In the genomic region with DNA sequence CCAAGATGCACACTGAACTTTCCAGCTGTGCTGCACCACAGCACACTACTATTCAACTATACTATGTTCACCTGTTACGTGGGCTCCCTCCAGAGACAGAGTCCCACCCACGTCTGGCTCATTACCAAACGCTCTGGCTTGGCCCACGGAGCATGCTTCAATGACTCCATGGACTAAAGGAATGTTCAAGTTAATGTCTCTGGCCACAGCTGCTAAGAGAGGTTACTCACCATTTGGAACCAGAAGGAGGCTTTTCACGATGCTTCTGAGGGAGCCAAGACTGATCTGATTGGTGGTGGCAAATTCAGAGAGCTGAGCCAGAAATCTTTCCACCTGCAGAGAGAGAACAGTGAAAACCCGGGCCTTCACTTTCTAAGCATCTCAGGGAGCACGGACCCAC, we compare ENCODE assay signal across 10 cellular contexts. TPM values are rescaled to one million over a fixed set of nuclear protein-coding genes. Genes with fewer than 3 reads are reported as not detected.
A peak's percentile ranks its signal among the peaks of the same experiment; 100 is the strongest.
DNase-seq lines count a peak whose midpoint lies in the region; ATAC-seq and TF ChIP-seq lines count a peak whose summit lies in the region.
"Had no signal": no experiment of that assay in that cellular context is flagged by ENCODE, and none has a peak within 500 bp of the region (broad histone marks: within the 10 kb centered on the region; RNA-seq: fewer than 3 reads in every experiment).

No MANE protein-coding gene starts in this region.

- H3K4me3 ChIP-seq in foreskin fibroblast (ENCODE audit: low read depth in 1 of 2, low read length in 2 of 2) (no peak overlapping the region), upper lobe of right lung (no peak overlapping the region)

- intact Hi-C loops in upper lobe of right lung (cut with DNase I): no loop called here

- H3K36me3 ChIP-seq in upper lobe of right lung: peaks cover 34% of the 10 kb centered on the region

- H3K27ac ChIP-seq in upper lobe of right lung: no peak overlapping the region

- DNase-seq in GM04503 (ENCODE audit: low read depth) (peak; percentile 78), SW480 (ENCODE audit: low spot score) (peak; percentile 54), foreskin fibroblast (peak; percentile 66 to 87), stromal cell of bone marrow (ENCODE audit: low read depth) (peak; percentile 83), upper lobe of right lung (no peak)
- no peak for DNase-seq in activated CD4-positive, alpha-beta T cell treated with anti-CD3 and anti-CD28 coated beads, Interleukin-2, amount 50 U/mL, for 48 hours
- DNase-seq in central memory CD4-positive, alpha-beta T cell: no peak
- DNase-seq: immature natural killer cell, NCI-H82 had no signal

- no peaks in the 10 kb centered on the region for H3K27me3 ChIP-seq in upper lobe of right lung

- TF ChIP-seq CTCF in foreskin fibroblast (IDR thresholded peaks at IDR 0.05; ENCODE audit: low read depth, low read length) (no peak), upper lobe of right lung (IDR thresholded peaks at IDR 0.05) (no peak)

- ATAC-seq in upper lobe of right lung: no peak

- no peaks in the 10 kb centered on the region for H3K9me3 ChIP-seq in upper lobe of right lung

- H3K4me1 ChIP-seq in upper lobe of right lung: peaks cover 11% of the 10 kb centered on the region

RNA-seq across cellular contexts. Expression of a gene that starts 15.6 kb away (rescaled TPM):
- total RNA-seq in upper lobe of right lung: 36.3 TPM

RNA-seq across cellular contexts. Expression of a gene that starts 34.5 kb away (rescaled TPM):
- 0.84 TPM for total RNA-seq in upper lobe of right lung

RNA-seq across cellular contexts. Expression of a gene that starts 53.9 kb away (rescaled TPM):
- total RNA-seq in upper lobe of right lung: 0.09 TPM
- total RNA-seq: pulmonary artery endothelial cell had no signal

Comparison
In these comparisons a context has a peak if more than half of its experiments do, and no peak if none do; other contexts are left out.
1. DNase-seq: peak in GM04503 (single experiment), SW480 (single experiment), foreskin fibroblast (2 of 2) and stromal cell of bone marrow (single experiment); none in activated CD4-positive, alpha-beta T cell treated with anti-CD3 and anti-CD28 coated beads, Interleukin-2, amount 50 U/mL, for 48 hours (0 of 2), upper lobe of right lung (single experiment) and central memory CD4-positive, alpha-beta T cell (single experiment).